In the genomic region with DNA sequence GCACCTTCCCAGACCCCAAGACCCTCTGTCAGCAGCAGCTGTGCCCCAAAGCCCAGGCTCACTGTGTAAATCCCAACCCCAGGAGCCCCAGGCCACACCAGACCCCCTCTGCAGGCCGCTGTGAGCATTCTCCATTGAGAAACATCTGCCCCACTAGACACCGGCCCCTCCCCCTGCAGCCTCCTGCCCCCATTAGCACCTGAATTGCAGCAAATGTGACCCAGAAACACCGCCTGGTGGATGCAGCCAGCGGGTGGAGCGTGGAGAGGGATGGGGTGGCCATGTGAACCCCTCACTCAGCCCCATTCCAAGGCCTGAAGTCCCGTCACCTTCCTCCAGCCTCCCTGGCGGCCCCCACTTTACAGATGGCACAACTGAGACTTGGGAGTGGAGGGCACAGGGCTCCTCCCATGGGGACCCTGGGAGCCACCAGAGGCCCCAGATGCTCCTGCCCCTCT, we compare ENCODE assay signal across 2 cellular contexts.
TF ChIP-seq lines count a peak whose summit lies in the region.

No MANE protein-coding gene starts in this region.

TF ChIP-seq in HEK293, 187 proteins besides CTCF, POLR2A, EP300 and RAD21:
- TF ChIP-seq KLF7 (tag by site-specific recombination; IDR thresholded peaks at IDR 0.05; ENCODE audit: borderline replicate concordance) (no peak), ZBTB8A (tag by site-specific recombination; IDR thresholded peaks at IDR 0.05) (peak; percentile 47; the same call in 1 of the 2 replicates)

TF ChIP-seq in GM12878, 131 proteins besides CTCF, POLR2A, EP300 and RAD21:
- no peak for TF ChIP-seq CREB1 (IDR thresholded peaks at IDR 0.05; ENCODE audit: low read depth)
- TF ChIP-seq RB1 (IDR thresholded peaks at IDR 0.05; ENCODE audit: borderline replicate concordance) = no peak
- no peak for TF ChIP-seq TARDBP (IDR thresholded peaks at IDR 0.05; ENCODE audit: borderline replicate concordance)
- TF ChIP-seq HDGF (IDR thresholded peaks at IDR 0.05) = no peak
- no peak for TF ChIP-seq TCF7 (IDR thresholded peaks at IDR 0.05; ENCODE audit: borderline replicate concordance)
- no peak for TF ChIP-seq WRNIP1 (IDR thresholded peaks at IDR 0.05; ENCODE audit: borderline replicate concordance, low read depth, low read length)
- TF ChIP-seq PAX8 (IDR thresholded peaks at IDR 0.05) = no peak
- TF ChIP-seq MEF2B (IDR thresholded peaks at IDR 0.05; ENCODE audit: partially characterized antibody, poor library complexity, severe bottlenecking) = no peak
- no peak for TF ChIP-seq ASH2L (IDR thresholded peaks at IDR 0.05; ENCODE audit: borderline replicate concordance, low read depth)
- TF ChIP-seq NR2C1 (IDR thresholded peaks at IDR 0.05) = no peak
- no peak for TF ChIP-seq NFIC (IDR thresholded peaks at IDR 0.05; ENCODE audit: low read depth, low read length)
- TF ChIP-seq SMAD5 (IDR thresholded peaks at IDR 0.05; ENCODE audit: low read depth) = no peak
- TF ChIP-seq, protein P1, sequence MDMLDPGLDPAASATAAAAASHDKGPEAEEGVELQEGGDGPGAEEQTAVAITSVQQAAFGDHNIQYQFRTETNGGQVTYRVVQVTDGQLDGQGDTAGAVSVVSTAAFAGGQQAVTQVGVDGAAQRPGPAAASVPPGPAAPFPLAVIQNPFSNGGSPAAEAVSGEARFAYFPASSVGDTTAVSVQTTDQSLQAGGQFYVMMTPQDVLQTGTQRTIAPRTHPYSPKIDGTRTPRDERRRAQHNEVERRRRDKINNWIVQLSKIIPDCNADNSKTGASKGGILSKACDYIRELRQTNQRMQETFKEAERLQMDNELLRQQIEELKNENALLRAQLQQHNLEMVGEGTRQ (IDR thresholded peaks at IDR 0.05; ENCODE audit: borderline replicate concordance, low read depth, low read length) = no peak
